ENCODE assay signal across 29 cellular contexts in the genomic region with DNA sequence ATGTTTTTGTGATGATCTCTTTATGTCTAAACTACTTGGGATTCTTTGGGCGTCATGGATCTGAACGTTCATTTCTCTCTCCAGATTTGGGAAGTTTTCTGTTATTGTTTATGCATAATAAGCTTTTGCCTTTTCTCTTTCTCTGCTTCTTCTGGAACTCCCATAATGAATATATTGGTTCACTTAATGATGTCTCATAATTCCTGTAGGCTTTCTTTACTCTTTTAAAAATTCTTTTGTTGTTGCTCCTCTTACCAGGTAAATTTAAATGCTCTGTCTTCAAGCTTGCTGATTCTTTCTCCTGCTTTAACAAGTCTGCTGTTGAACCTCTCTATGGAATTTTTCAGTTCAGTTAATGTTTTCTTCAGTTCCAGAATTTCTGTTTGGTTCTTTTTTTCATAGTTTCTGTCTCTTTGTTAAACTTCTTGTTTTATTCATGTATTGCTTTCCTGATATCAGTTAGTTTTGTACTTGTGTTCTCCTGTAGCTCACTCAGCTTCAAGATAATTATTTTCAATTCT.
"Had no signal": no experiment of that assay in that cellular context is flagged by ENCODE, and none has a peak within 500 bp of the region (broad histone marks: within the 10 kb centered on the region; RNA-seq: fewer than 3 reads in every experiment).

No MANE protein-coding gene starts in this region.

- H3K27me3 Mint-ChIP-seq: stimulated activated memory B cell treated with anti-CD40 and anti-IgM and Interleukin-4, amounts not matched to agents 10 μg/mL and 1 μg/mL and 100 μg/mL, for 72 hours; stimulated activated naive B cell treated with anti-CD40 and anti-IgM and Interleukin-4, amounts not matched to agents 10 μg/mL and 1 μg/mL and 100 μg/mL, for 72 hours; stimulated activated naive CD8-positive, alpha-beta T cell treated with anti-CD3 and anti-CD28 coated beads, Interleukin-15, amount 100 ng/mL, for 72 hours; stimulated activated naive CD8-positive, alpha-beta T cell treated with anti-CD3 and anti-CD28 coated beads, Interleukin-15, Interleukin-2, amounts not matched to agents 100 ng/mL and 50 ng/mL, for 24 hours; type B pancreatic cell had no signal

- H3K36me3 ChIP-seq: stomach, suprapubic skin, thoracic aorta, thyroid gland, tibial nerve, transverse colon, upper lobe of left lung, upper lobe of right lung, uterus, vagina had no signal

- H3K27me3 ChIP-seq: stomach, suprapubic skin, testis, thyroid gland, tibial artery, tibial nerve, transverse colon, upper lobe of left lung, upper lobe of right lung, uterus, vagina had no signal

- H3K9me3 ChIP-seq: testis, thyroid gland, upper lobe of right lung, vagina had no signal

- H3K4me3 ChIP-seq: stomach, suprapubic skin, testis, thoracic aorta, thyroid gland, tibial artery, tibial nerve, transverse colon, upper lobe of left lung, upper lobe of right lung, uterus, vagina had no signal

- H3K4me1 ChIP-seq: stomach, suprapubic skin, testis, thyroid gland, tibial artery, tibial nerve, transverse colon, upper lobe of left lung, upper lobe of right lung, uterus, vagina had no signal

- H3K4me3 Mint-ChIP-seq: stimulated activated effector memory CD8-positive, alpha-beta T cell treated with anti-CD3 and anti-CD28 coated beads, Interleukin-12 subunit alpha, Interleukin-12 subunit beta, amount 100 ng/mL, for 72 hours; stimulated activated memory B cell treated with anti-CD40 and anti-IgM and Interleukin-4, amounts not matched to agents 10 μg/mL and 1 μg/mL and 100 μg/mL, for 72 hours; stimulated activated naive B cell treated with anti-CD40 and anti-IgM and Interleukin-4, amounts not matched to agents 10 μg/mL and 1 μg/mL and 100 μg/mL, for 72 hours; stimulated activated naive CD8-positive, alpha-beta T cell treated with anti-CD3 and anti-CD28 coated beads, Interleukin-15, amount 100 ng/mL, for 72 hours; stimulated activated naive CD8-positive, alpha-beta T cell treated with anti-CD3 and anti-CD28 coated beads, Interleukin-15, Interleukin-2, amounts not matched to agents 100 ng/mL and 50 ng/mL, for 24 hours; type B pancreatic cell had no signal

- ATAC-seq: stimulated activated effector memory CD8-positive, alpha-beta T cell treated with anti-CD3 and anti-CD28 coated beads, Interleukin-12 subunit alpha, Interleukin-12 subunit beta, amount 100 ng/mL, for 72 hours; stimulated activated memory B cell treated with anti-CD40 and anti-IgM and Interleukin-4, amounts not matched to agents 10 μg/mL and 1 μg/mL and 100 μg/mL, for 72 hours; stimulated activated naive B cell treated with anti-CD40 and anti-IgM and Interleukin-4, amounts not matched to agents 10 μg/mL and 1 μg/mL and 100 μg/mL, for 72 hours; stimulated activated naive CD8-positive, alpha-beta T cell treated with anti-CD3 and anti-CD28 coated beads, Interleukin-15, amount 100 ng/mL, for 72 hours; stimulated activated naive CD8-positive, alpha-beta T cell treated with anti-CD3 and anti-CD28 coated beads, Interleukin-15, Interleukin-2, amounts not matched to agents 100 U/mL and 50 U/mL, for 24 hours; upper lobe of right lung had no signal

- H3K36me3 Mint-ChIP-seq: stimulated activated effector memory CD8-positive, alpha-beta T cell treated with anti-CD3 and anti-CD28 coated beads, Interleukin-12 subunit alpha, Interleukin-12 subunit beta, amount 100 ng/mL, for 72 hours; stimulated activated memory B cell treated with anti-CD40 and anti-IgM and Interleukin-4, amounts not matched to agents 10 μg/mL and 1 μg/mL and 100 μg/mL, for 72 hours; stimulated activated naive B cell treated with anti-CD40 and anti-IgM and Interleukin-4, amounts not matched to agents 10 μg/mL and 1 μg/mL and 100 μg/mL, for 72 hours had no signal

- H3K4me1 Mint-ChIP-seq: stimulated activated effector memory CD8-positive, alpha-beta T cell treated with anti-CD3 and anti-CD28 coated beads, Interleukin-12 subunit alpha, Interleukin-12 subunit beta, amount 100 ng/mL, for 72 hours; stimulated activated memory B cell treated with anti-CD40 and anti-IgM and Interleukin-4, amounts not matched to agents 10 μg/mL and 1 μg/mL and 100 μg/mL, for 72 hours; stimulated activated naive B cell treated with anti-CD40 and anti-IgM and Interleukin-4, amounts not matched to agents 10 μg/mL and 1 μg/mL and 100 μg/mL, for 72 hours; stimulated activated naive CD8-positive, alpha-beta T cell treated with anti-CD3 and anti-CD28 coated beads, Interleukin-15, amount 100 ng/mL, for 72 hours had no signal

- H3K27ac ChIP-seq: stomach, suprapubic skin, testis, thoracic aorta, thyroid gland, tibial artery, tibial nerve, transverse colon, upper lobe of left lung, upper lobe of right lung, uterus, vagina had no signal

- FAIRE-seq: urothelium cell line had no signal

- H3K27ac Mint-ChIP-seq: stimulated activated effector memory CD8-positive, alpha-beta T cell treated with anti-CD3 and anti-CD28 coated beads, Interleukin-12 subunit alpha, Interleukin-12 subunit beta, amount 100 ng/mL, for 72 hours; stimulated activated memory B cell treated with anti-CD40 and anti-IgM and Interleukin-4, amounts not matched to agents 10 μg/mL and 1 μg/mL and 100 μg/mL, for 72 hours; stimulated activated naive B cell treated with anti-CD40 and anti-IgM and Interleukin-4, amounts not matched to agents 10 μg/mL and 1 μg/mL and 100 μg/mL, for 72 hours; stimulated activated naive CD8-positive, alpha-beta T cell treated with anti-CD3 and anti-CD28 coated beads, Interleukin-15, amount 100 ng/mL, for 72 hours; stimulated activated naive CD8-positive, alpha-beta T cell treated with anti-CD3 and anti-CD28 coated beads, Interleukin-15, Interleukin-2, amounts not matched to agents 100 ng/mL and 50 ng/mL, for 24 hours; type B pancreatic cell had no signal

- DNase-seq: stimulated activated CD4-positive, alpha-beta T cell treated with anti-CD3 and anti-CD28 coated beads, Interleukin-2, amount 100 ng/mL, for 48 hours; stimulated activated CD4-positive, alpha-beta T cell treated with anti-CD3 and anti-CD28 coated beads, Interleukin-4, amount 100 ng/mL, for 1 hour; stimulated activated CD4-positive, alpha-beta T cell treated with anti-CD3 and anti-CD28 coated beads, Interleukin-4, amount 100 ng/mL, for 24 hours; stimulated activated CD4-positive, alpha-beta T cell treated with anti-CD3 and anti-CD28 coated beads, Interleukin-4, amount 100 ng/mL, for 4 hours; stimulated activated CD8-positive, alpha-beta memory T cell treated with anti-CD3 and anti-CD28 coated beads, Interleukin-4, amount 100 ng/mL, for 48 hours; stimulated activated naive B cell treated with anti-CD40 and anti-IgM and Interleukin-4, amounts not matched to agents 10 μg/mL and 1 μg/mL and 100 μg/mL, for 72 hours; stimulated activated naive CD4-positive, alpha-beta T cell; stimulated activated naive CD4-positive, alpha-beta T cell treated with Interleukin-2 at 50 U/mL for 16 hours; stimulated activated naive CD8-positive, alpha-beta T cell treated with anti-CD3 and anti-CD28 coated beads, Interleukin-15, amount 100 ng/mL, for 72 hours; stimulated activated naive CD8-positive, alpha-beta T cell treated with anti-CD3 and anti-CD28 coated beads, Interleukin-15, Interleukin-2, amounts not matched to agents 100 U/mL and 50 U/mL, for 24 hours; stomach; substantia nigra; testis; thyroid gland; tibial artery; transverse colon; trophoblast cell; upper lobe of left lung; upper lobe of right lung; uterus had no signal
